8 cellular contexts compared by ENCODE assay signal in the genomic region with DNA sequence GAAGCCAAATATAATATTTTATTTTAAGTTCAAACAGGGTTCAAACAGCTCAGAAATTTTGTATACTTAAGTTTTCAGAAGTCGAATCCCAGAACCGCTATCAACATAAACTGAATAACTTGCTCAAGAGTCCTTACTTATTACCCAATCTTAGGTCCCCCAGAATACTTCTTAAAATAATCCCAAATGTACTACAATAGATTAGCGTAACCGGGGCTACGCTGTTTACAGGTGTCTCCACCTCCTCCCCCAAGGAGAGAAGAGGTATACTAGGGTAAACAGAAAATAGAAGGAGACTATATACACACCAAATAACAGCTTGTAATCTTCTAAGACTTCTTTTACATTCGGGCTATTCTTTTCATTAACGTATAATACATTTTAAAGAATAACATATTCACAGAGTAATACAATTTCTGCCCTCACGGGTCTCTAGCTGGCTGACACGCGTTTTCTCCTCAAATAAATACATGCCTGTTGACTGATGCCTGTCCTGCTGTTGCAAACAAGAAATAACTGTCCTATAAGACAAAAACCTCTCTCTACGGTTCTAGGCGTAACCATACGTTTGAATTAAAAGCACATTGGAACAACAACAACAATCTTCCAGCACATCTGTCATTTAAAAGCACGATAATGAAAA. TPM values are rescaled to one million over a fixed set of nuclear protein-coding genes. Genes with fewer than 3 reads are reported as not detected.
DNase-seq lines count a peak whose midpoint lies in the region; ATAC-seq and TF ChIP-seq lines count a peak whose summit lies in the region.

No MANE protein-coding gene starts in this region.

- no peaks in the 10 kb centered on the region for H3K36me3 Mint-ChIP-seq in activated T-cell treated with anti-CD3 and anti-CD28 coated beads, Interleukin-2, amount 50 U/mL, for 4 hours (ENCODE audit: insufficient read depth)

- peaks cover 75% of the 10 kb centered on the region for H3K79me2 ChIP-seq in OCI-LY7 (ENCODE audit: insufficient read depth, low read depth, low read length)

- peaks cover 60% of the 10 kb centered on the region for H3K4me1 ChIP-seq in OCI-LY7 (ENCODE audit: insufficient read depth, low read length, poor library complexity, severe bottlenecking)
- peaks cover 23% of the 10 kb centered on the region for H3K4me1 ChIP-seq in muscle layer of colon (ENCODE audit: insufficient read depth, low read length)

- H3K4me3 ChIP-seq in OCI-LY7 (ENCODE audit: low read depth, low read length, poor library complexity, severe bottlenecking): peak overlapping the region; percentile 96
- peak overlapping the region; percentile 80 to 89 for H3K4me3 ChIP-seq in muscle layer of colon (ENCODE audit: low read depth in 1 of 2, low read length in 2 of 2)

- ATAC-seq in activated T-cell treated with anti-CD3 and anti-CD28 coated beads, Interleukin-2, amount 50 U/mL, for 4 hours: no peak
- ATAC-seq in GM18858 (IDR thresholded peaks at IDR 0.05; ENCODE audit: unreplicated experiment): no peak
- ATAC-seq in omental fat pad (ENCODE audit: low FRiP score): no peak

- intact Hi-C loops in OCI-LY7 (cut with micrococcal nuclease; ENCODE audit: unreplicated experiment): no loop called here

- H3K4me2 ChIP-seq in OCI-LY7 (ENCODE audit: low read length): peak overlapping the region; percentile 81

- no peaks in the 10 kb centered on the region for H3K9me2 ChIP-seq in OCI-LY7 (ENCODE audit: insufficient read depth, low read length)

- peak overlapping the region; percentile 90 for H3K9ac ChIP-seq in muscle layer of colon (ENCODE audit: low read length)

- H3K27me3 Mint-ChIP-seq in activated T-cell treated with anti-CD3 and anti-CD28 coated beads, Interleukin-2, amount 50 U/mL, for 4 hours (ENCODE audit: low read depth): no peaks in the 10 kb centered on the region

- POLR2A ChIA-PET in OCI-LY7 (lab: Charles Lee): interaction anchor here (0.5 to 3.0 kb wide), 17 partner anchors 9 to 410 kb away, joined by 3 to 14 read pairs (median 4); no protein-coding TSS in a partner anchor

- H3K36me3 ChIP-seq in OCI-LY7 (ENCODE audit: insufficient read depth, low read length): peaks cover 7% of the 10 kb centered on the region; the same call in 1 of the 2 replicates
- H3K36me3 ChIP-seq in muscle layer of colon (ENCODE audit: insufficient read depth, low read length): no peaks in the 10 kb centered on the region

- CTCF ChIA-PET in OCI-LY7 (lab: Charles Lee; ENCODE audit: unreplicated experiment): no interaction called here

- H3K4me3 Mint-ChIP-seq in activated T-cell treated with anti-CD3 and anti-CD28 coated beads, Interleukin-2, amount 50 U/mL, for 4 hours: peak overlapping the region; percentile 91

- H4K20me1 ChIP-seq in OCI-LY7 (ENCODE audit: insufficient read depth, low read length): no peaks in the 10 kb centered on the region

- H3K9me3 Mint-ChIP-seq in activated T-cell treated with anti-CD3 and anti-CD28 coated beads, Interleukin-2, amount 50 U/mL, for 4 hours: no peaks in the 10 kb centered on the region

- H3K9me3 ChIP-seq in OCI-LY7 (ENCODE audit: low read length) (no peaks in the 10 kb centered on the region), muscle layer of colon (ENCODE audit: low read length) (no peaks in the 10 kb centered on the region)

- BruUV-seq in OCI-LY7 (replicated peaks; lab: Mats Ljungman, UMichigan): no TSS peak

- H3K27ac ChIP-seq in OCI-LY7 (ENCODE audit: low read depth, low read length, poor library complexity, severe bottlenecking) (peak overlapping the region; percentile 82), muscle layer of colon (ENCODE audit: low read depth, low read length) (peak overlapping the region; percentile 36)

- DNase-seq in activated T-cell treated with anti-CD3 and anti-CD28 coated beads, Interleukin-2, amount 50 U/mL, for 4 hours: no peak
- no peak for DNase-seq in activated T-cell treated with anti-CD3 and anti-CD28 coated beads, Interleukin-2, amount 50 U/mL, for 48 hours
- DNase-seq in OCI-LY7 (ENCODE audit: low spot score) (peak; percentile 56), dermis blood vessel endothelial cell (peak; percentile 51), omental fat pad (ENCODE audit: low spot score) (no peak)
- no peak for DNase-seq in NK-92 treated with Interleukin-12 subunit alpha and Interleukin-12 subunit beta, amount 100 ng/mL, for 24 hours (lab: John Stamatoyannopoulos, UW)

- H2AFZ ChIP-seq in OCI-LY7 (ENCODE audit: low read length): peak overlapping the region; percentile 17; the same call in 1 of the 2 replicates

- H3K4me1 Mint-ChIP-seq in activated T-cell treated with anti-CD3 and anti-CD28 coated beads, Interleukin-2, amount 50 U/mL, for 4 hours (ENCODE audit: low read depth): peaks cover 50% of the 10 kb centered on the region

- H3K27me3 ChIP-seq in muscle layer of colon (ENCODE audit: control insufficient read depth in 1 of 2, insufficient read depth in 2 of 2, low read length in 2 of 2): no peaks in the 10 kb centered on the region

- no peak for TF ChIP-seq CTCF in OCI-LY7 (conservative IDR thresholded peaks at IDR 0.05; ENCODE audit: low read length)
- no peak for TF ChIP-seq CTCF in omental fat pad (IDR thresholded peaks at IDR 0.05)

RNA-seq across cellular contexts. Expression of gene DENND4A, which starts 1.3 kb away (rescaled TPM):
- total RNA-seq in activated T-cell treated with anti-CD3 and anti-CD28 coated beads, Interleukin-2, amount 50 U/mL, for 4 hours: 10 to 100 TPM; 24.2 to 26.0 (median 25.0) TPM
- 42.7 and 47.9 TPM in 2 replicates for total RNA-seq in OCI-LY7 (2014; rRNA removed; shearing (Covaris generic))
- total RNA-seq in OCI-LY7 (2022) (86.5 and 96.3 TPM in 2 replicates), dermis blood vessel endothelial cell (27.6 and 41.5 TPM in 2 replicates), omental fat pad (10 to 100 TPM; 38.8 to 64.8 (median 52.3) TPM)

Comparison
In these comparisons a context has a peak if more than half of its experiments do, and no peak if none do; other contexts are left out.
1. DNase-seq: peak in OCI-LY7 (single experiment) and dermis blood vessel endothelial cell (single experiment); none in activated T-cell treated with anti-CD3 and anti-CD28 coated beads, Interleukin-2, amount 50 U/mL, for 4 hours (single experiment), activated T-cell treated with anti-CD3 and anti-CD28 coated beads, Interleukin-2, amount 50 U/mL, for 48 hours (0 of 2), NK-92 treated with Interleukin-12 subunit alpha and Interleukin-12 subunit beta, amount 100 ng/mL, for 24 hours (single experiment) and omental fat pad (single experiment).